Comparison of ENCODE assay signal across 11 cellular contexts in the genomic region with DNA sequence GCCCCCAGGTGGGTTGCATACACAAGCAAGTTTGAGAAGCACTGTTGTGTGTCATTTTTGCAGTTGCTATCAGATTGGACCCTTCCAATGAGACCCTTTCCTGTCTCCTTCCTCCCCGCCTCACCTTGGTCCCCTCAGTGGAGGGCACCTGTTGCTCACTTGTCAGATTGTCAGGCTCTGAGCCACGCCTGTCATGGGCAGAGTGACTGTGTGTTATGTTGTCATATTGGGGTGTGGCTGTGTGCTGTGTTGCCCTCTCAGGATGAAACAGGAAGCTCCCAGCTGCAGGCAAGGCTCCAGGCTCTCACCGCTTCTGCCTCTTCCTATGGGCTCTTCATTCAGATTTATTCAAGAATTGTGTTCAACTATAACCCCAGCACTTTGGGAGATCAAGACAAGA.
DNase-seq lines count a peak whose midpoint lies in the region; ATAC-seq lines count a peak whose summit lies in the region.
"Had no signal": no experiment of that assay in that cellular context is flagged by ENCODE, and none has a peak within 500 bp of the region (broad histone marks: within the 10 kb centered on the region; RNA-seq: fewer than 3 reads in every experiment).

No MANE protein-coding gene starts in this region.

- ATAC-seq in left lobe of liver (peak; percentile 42), HG03159 (IDR thresholded peaks at IDR 0.05; ENCODE audit: unreplicated experiment) (no peak), GM18520 (IDR thresholded peaks at IDR 0.05; ENCODE audit: unreplicated experiment) (no peak)

- DNase-seq in NCI-H1417 (lab: John Stamatoyannopoulos, UW), result peak in 2 of 3 experiments; percentile 9 to 27
- DNase-seq in NCI-H1417 treated with DMSO at 0.1 percent for 48 hours (lab: John Stamatoyannopoulos, UW), result no peak
- peak; percentile 50 for DNase-seq in DMS153 (lab: John Stamatoyannopoulos, UW)
- DNase-seq in SIG-M5 (lab: John Stamatoyannopoulos, UW), result peak; percentile 1
- no peak for DNase-seq in left lobe of liver (ENCODE audit: low spot score)
- no peak for DNase-seq in foreskin melanocyte
- DNase-seq: central memory CD4-positive, alpha-beta T cell; midbrain; NCI-H1694 had no signal

Comparison
In these comparisons a context has a peak if more than half of its experiments do, and no peak if none do; other contexts are left out.
1. DNase-seq: peak in NCI-H1417 (2 of 3), DMS153 (single experiment) and SIG-M5 (single experiment); none in NCI-H1417 treated with DMSO at 0.1 percent for 48 hours (single experiment), left lobe of liver (single experiment) and foreskin melanocyte (single experiment).